In genomic region chr12:113905829-113906228, GRCh38 we compare ENCODE assay signal across 29 cellular contexts.
"Had no signal": no experiment of that assay in that cellular context is flagged by ENCODE, and none has a peak within 500 bp of the region (broad histone marks: within the 10 kb centered on the region; RNA-seq: fewer than 3 reads in every experiment).

No MANE protein-coding gene starts in this region.

- H3K9me3 ChIP-seq: ascending aorta had no signal

- DNase-seq: activated B cell treated with CpG ODN at 0.5 μM for 24 hours; activated CD4-positive, alpha-beta memory T cell treated with anti-CD3 and anti-CD28 coated beads for 36 hours; activated CD4-positive, alpha-beta T cell treated with anti-CD3 and anti-CD28 coated beads for 4 hours; activated CD4-positive, alpha-beta T cell treated with anti-CD3 and anti-CD28 coated beads, Interleukin-2, amount 10 ng/mL, durations not matched to agents 24 days and 14 days; activated CD4-positive, alpha-beta T cell treated with anti-CD3 and anti-CD28 coated beads, Interleukin-2, amount 50 U/mL, for 1 hour; activated CD4-positive, alpha-beta T cell treated with anti-CD3 and anti-CD28 coated beads, Interleukin-2, amount 50 U/mL, for 4 hours; activated CD4-positive, CD25-positive, alpha-beta regulatory T cell treated with anti-CD3 and anti-CD28 coated beads, Interleukin-2, amount 50 U/mL, for 72 hours; activated CD8-positive, alpha-beta memory T cell treated with anti-CD3 and anti-CD28 coated beads, Interleukin-2, amount 50 U/mL, for 4 hours; activated CD8-positive, alpha-beta T cell treated with anti-CD3 and anti-CD28 coated beads for 36 hours; activated effector memory CD4-positive, alpha-beta T cell treated with Interleukin-2 at 50 U/mL for 16 hours; activated gamma-delta T cell; activated naive CD4-positive, alpha-beta T cell treated with anti-CD3 and anti-CD28 coated beads, Interleukin-2, amount 10 ng/mL, durations not matched to agents 7 days and 5 days; activated naive CD4-positive, alpha-beta T cell treated with Interleukin-2 at 50 U/mL for 16 hours; activated naive CD8-positive, alpha-beta T cell treated with anti-CD3 and anti-CD28 coated beads, Interleukin-2, amount 10 ng/mL, durations not matched to agents 7 days and 5 days; activated naive CD8-positive, alpha-beta T cell treated with anti-CD3 and anti-CD28 coated beads, Interleukin-2, amount 50 U/mL, for 24 hours; activated T-cell treated with anti-CD3 and anti-CD28 coated beads for 4 hours; activated T-cell treated with anti-CD3 and anti-CD28 coated beads, Interleukin-2, amount 50 U/mL, for 1 hour; activated T-cell treated with anti-CD3 and anti-CD28 coated beads, Interleukin-2, amount 50 U/mL, for 4 hours; amygdala; anterior cingulate cortex; caudate nucleus; cerebellar nuclear complex; T-helper 1 cell; T-helper 2 cell; T-helper 9 cell had no signal

- H3K27ac ChIP-seq: ascending aorta, cardiac muscle cell, VCaP had no signal

- ATAC-seq: activated CD8-positive, alpha-beta T cell treated with anti-CD3 and anti-CD28 coated beads for 36 hours; activated naive CD8-positive, alpha-beta T cell treated with anti-CD3 and anti-CD28 coated beads, Interleukin-2, amount 50 U/mL, for 24 hours; activated T-cell treated with anti-CD3 and anti-CD28 coated beads, Interleukin-2, amount 50 U/mL, for 4 hours had no signal

- H3K4me1 ChIP-seq: ascending aorta had no signal

- H3K36me3 ChIP-seq: cardiac muscle cell had no signal

- H3K4me3 ChIP-seq: ascending aorta, cardiac muscle cell had no signal

- FAIRE-seq: TTC549 had no signal

- H3K27me3 ChIP-seq: ascending aorta, cardiac muscle cell had no signal
